Comparison of ENCODE assay signal across 22 cellular contexts in the genomic region with DNA sequence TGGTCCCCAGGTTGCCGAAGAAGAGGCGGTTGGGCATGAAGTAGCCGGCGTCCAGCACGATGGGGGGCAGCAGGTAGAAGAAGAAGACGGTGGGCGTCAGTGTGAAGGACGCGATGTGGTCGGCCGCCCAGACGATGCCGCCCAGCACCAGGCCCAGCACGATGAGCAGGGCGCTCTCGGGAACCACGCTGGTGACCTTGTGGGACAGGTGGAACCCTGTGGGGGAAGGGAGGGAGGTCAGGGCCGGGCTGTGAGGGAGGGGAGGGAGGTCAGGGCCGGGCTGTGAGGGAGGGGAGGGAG.
"Had no signal": no experiment of that assay in that cellular context is flagged by ENCODE, and none has a peak within 500 bp of the region (broad histone marks: within the 10 kb centered on the region; RNA-seq: fewer than 3 reads in every experiment).

No MANE protein-coding gene starts in this region.

- H3K27ac ChIP-seq: coronary artery, dorsolateral prefrontal cortex, esophagus muscularis mucosa, foreskin keratinocyte, gastroesophageal sphincter, heart left ventricle, hepatocyte, left lung, lower lobe of right lung had no signal

- H3K4me1 ChIP-seq: foreskin keratinocyte, heart left ventricle, left lung had no signal

- H3K79me2 ChIP-seq: hepatocyte had no signal

- H3K4me3 ChIP-seq: coronary artery, dorsolateral prefrontal cortex, esophagus muscularis mucosa, gastroesophageal sphincter, heart left ventricle, hepatocyte, left lung, lower lobe of right lung, mucosa of descending colon had no signal

- FAIRE-seq: colon, endothelial cell of umbilical vein, frontal cortex, islet of Langerhans, keratinocyte had no signal

- H3K36me3 ChIP-seq: esophagus muscularis mucosa, gastroesophageal sphincter, heart left ventricle, left lung, lower lobe of right lung had no signal

- DNase-seq: dermis blood vessel endothelial cell; dorsolateral prefrontal cortex; effector CD4-positive, alpha-beta T cell; effector memory CD4-positive, alpha-beta T cell; foreskin keratinocyte; heart left ventricle; hypothalamus; left cardiac atrium; left lung; left ventricle myocardium superior; lower lobe of right lung; mesenchymal stem cell; mucosa of descending colon had no signal

- H3K4me2 ChIP-seq: hepatocyte had no signal

- H2AFZ ChIP-seq: hepatocyte had no signal

- H3K9me3 ChIP-seq: esophagus muscularis mucosa, gastroesophageal sphincter, heart left ventricle, left lung, lower lobe of right lung, mucosa of descending colon had no signal

- ATAC-seq: foreskin keratinocyte, gastroesophageal sphincter, heart left ventricle, left cardiac atrium, left lung, left ventricle myocardium superior, lower lobe of right lung, mucosa of descending colon had no signal
